1 cellular context compared by ENCODE assay signal in genomic region chr10:133230387-133231195, GRCh38.
A peak's percentile ranks its signal among the peaks of the same experiment; 100 is the strongest.
TF ChIP-seq lines count a peak whose summit lies in the region.

No MANE protein-coding gene starts in this region.

TF ChIP-seq in neural cell, 6 proteins besides CTCF, POLR2A, EP300 and RAD21:
- TF ChIP-seq REST (IDR thresholded peaks at IDR 0.05; ENCODE audit: borderline replicate concordance) (no peak), MXI1 (conservative IDR thresholded peaks at IDR 0.05; ENCODE audit: poor library complexity, severe bottlenecking) (peak; percentile 39), TAF1 (IDR thresholded peaks at IDR 0.05; ENCODE audit: low read depth) (no peak), POLR2AphosphoS5 (IDR thresholded peaks at IDR 0.05) (no peak), SMC3 (conservative IDR thresholded peaks at IDR 0.05; ENCODE audit: poor library complexity) (no peak)
